In the genomic region with DNA sequence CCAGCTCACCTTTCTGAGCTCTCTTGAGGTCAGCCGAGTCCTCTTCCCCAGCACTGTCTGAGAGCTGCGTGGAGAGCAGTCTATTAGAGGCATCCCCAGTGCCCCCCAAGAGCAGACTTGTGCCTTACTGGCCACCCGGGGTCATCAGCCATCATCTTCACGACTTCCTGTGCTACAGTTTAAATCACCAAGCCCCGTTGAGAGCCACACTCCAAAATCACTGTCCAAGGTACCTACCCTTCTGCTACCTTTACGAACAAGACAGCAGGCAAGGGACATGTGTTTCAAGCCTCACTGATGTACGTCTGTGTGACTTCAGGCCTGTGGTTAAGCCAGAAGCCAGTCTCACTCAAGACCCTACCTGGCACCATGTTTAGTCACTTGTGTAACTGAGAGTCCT, we compare ENCODE assay signal across 2 cellular contexts.
TF ChIP-seq lines count a peak whose summit lies in the region.

No MANE protein-coding gene starts in this region.

TF ChIP-seq in GM23338, 12 proteins besides CTCF, POLR2A, EP300 and RAD21:
- TF ChIP-seq, protein P1, sequence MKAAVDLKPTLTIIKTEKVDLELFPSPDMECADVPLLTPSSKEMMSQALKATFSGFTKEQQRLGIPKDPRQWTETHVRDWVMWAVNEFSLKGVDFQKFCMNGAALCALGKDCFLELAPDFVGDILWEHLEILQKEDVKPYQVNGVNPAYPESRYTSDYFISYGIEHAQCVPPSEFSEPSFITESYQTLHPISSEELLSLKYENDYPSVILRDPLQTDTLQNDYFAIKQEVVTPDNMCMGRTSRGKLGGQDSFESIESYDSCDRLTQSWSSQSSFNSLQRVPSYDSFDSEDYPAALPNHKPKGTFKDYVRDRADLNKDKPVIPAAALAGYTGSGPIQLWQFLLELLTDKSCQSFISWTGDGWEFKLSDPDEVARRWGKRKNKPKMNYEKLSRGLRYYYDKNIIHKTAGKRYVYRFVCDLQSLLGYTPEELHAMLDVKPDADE (IDR thresholded peaks at IDR 0.05), result no peak
- TF ChIP-seq, protein P2, sequence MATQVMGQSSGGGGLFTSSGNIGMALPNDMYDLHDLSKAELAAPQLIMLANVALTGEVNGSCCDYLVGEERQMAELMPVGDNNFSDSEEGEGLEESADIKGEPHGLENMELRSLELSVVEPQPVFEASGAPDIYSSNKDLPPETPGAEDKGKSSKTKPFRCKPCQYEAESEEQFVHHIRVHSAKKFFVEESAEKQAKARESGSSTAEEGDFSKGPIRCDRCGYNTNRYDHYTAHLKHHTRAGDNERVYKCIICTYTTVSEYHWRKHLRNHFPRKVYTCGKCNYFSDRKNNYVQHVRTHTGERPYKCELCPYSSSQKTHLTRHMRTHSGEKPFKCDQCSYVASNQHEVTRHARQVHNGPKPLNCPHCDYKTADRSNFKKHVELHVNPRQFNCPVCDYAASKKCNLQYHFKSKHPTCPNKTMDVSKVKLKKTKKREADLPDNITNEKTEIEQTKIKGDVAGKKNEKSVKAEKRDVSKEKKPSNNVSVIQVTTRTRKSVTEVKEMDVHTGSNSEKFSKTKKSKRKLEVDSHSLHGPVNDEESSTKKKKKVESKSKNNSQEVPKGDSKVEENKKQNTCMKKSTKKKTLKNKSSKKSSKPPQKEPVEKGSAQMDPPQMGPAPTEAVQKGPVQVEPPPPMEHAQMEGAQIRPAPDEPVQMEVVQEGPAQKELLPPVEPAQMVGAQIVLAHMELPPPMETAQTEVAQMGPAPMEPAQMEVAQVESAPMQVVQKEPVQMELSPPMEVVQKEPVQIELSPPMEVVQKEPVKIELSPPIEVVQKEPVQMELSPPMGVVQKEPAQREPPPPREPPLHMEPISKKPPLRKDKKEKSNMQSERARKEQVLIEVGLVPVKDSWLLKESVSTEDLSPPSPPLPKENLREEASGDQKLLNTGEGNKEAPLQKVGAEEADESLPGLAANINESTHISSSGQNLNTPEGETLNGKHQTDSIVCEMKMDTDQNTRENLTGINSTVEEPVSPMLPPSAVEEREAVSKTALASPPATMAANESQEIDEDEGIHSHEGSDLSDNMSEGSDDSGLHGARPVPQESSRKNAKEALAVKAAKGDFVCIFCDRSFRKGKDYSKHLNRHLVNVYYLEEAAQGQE (IDR thresholded peaks at IDR 0.05; ENCODE audit: unreplicated experiment), result peak; percentile 52

TF ChIP-seq in GM12878, 131 proteins besides CTCF, POLR2A, EP300 and RAD21:
- TF ChIP-seq ZNF384 (IDR thresholded peaks at IDR 0.05; ENCODE audit: borderline replicate concordance, low read depth, low read length), result no peak
- TF ChIP-seq, protein P2 (IDR thresholded peaks at IDR 0.05; ENCODE audit: low read depth, low read length), result peak; percentile 46; the same call in 1 of the 2 replicates
TF ChIP-seq in GM12878: peak in this region for 1.
